ENCODE assay signal across 17 cellular contexts in the genomic region with DNA sequence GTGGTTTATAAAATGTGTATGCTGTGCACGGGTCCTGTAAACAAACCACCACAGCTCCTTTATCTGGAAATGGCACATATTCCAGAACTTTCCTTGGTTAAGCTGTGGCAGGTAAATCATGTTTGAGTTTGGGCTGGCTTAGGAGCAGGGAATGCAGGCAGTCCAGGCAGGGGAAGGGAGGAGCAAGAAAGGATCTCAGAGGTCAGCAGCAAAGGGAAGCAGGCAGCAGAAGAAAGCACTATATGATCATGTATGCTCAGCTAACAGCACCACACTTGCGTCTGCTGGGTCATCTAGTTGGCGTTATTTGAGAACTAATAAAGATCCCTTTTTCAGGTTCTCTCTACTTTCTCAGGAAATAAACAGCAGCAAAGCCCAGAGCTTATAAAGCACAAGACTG. TPM values are rescaled to one million over a fixed set of nuclear protein-coding genes. Genes with fewer than 3 reads are reported as not detected.
DNase-seq lines count a peak whose midpoint lies in the region; ATAC-seq and TF ChIP-seq lines count a peak whose summit lies in the region.
"Had no signal": no experiment of that assay in that cellular context is flagged by ENCODE, and none has a peak within 500 bp of the region (broad histone marks: within the 10 kb centered on the region; RNA-seq: fewer than 3 reads in every experiment).

No MANE protein-coding gene starts in this region.

- peak overlapping the region; percentile 28 to 43 for H3K27ac ChIP-seq in mucosa of rectum (ENCODE audit: low read depth in 2 of 2, low read length in 2 of 2)
- H3K27ac ChIP-seq: SK-N-MC had no signal

- no peak for DNase-seq in activated CD4-positive, alpha-beta T cell treated with anti-CD3 and anti-CD28 coated beads, Interleukin-2, amount 10 ng/mL, durations not matched to agents 7 days and 5 days
- no peak for DNase-seq in activated CD4-positive, alpha-beta T cell treated with anti-CD3 and anti-CD28 coated beads for 1 hour
- DNase-seq in NCI-H69 (lab: John Stamatoyannopoulos, UW) = peak; percentile 82
- no peak for DNase-seq in type B pancreatic cell (ENCODE audit: extremely low spot score, unreplicated experiment)
- no peak for DNase-seq in left lobe of liver (ENCODE audit: low spot score)
- DNase-seq in T-helper 2 cell treated with Interferon-gamma antibody and Interleukin-4, amounts not matched to agents 5 μg/mL and 100 μg/mL, for 36 hours (ENCODE audit: low spot score) = no peak
- DNase-seq: CD4-positive, alpha-beta T cell; DMS79; NCI-H1105 treated with DMSO at 0.1 percent for 48 hours; NCI-H1930; NCI-H2171 treated with DMSO at 0.1 percent for 48 hours had no signal

- H3K4me3 ChIP-seq in mucosa of rectum (ENCODE audit: low read length in 2 of 2) = no peak overlapping the region
- H3K4me3 ChIP-seq: HAP-1, SK-N-MC had no signal

- H3K36me3 Mint-ChIP-seq in activated CD4-positive, alpha-beta T cell treated with anti-CD3 and anti-CD28 coated beads, Interleukin-2, amount 10 ng/mL, durations not matched to agents 7 days and 5 days (ENCODE audit: low read depth) = no peaks in the 10 kb centered on the region
- H3K36me3 Mint-ChIP-seq in type B pancreatic cell = no peaks in the 10 kb centered on the region
- no peaks in the 10 kb centered on the region for H3K36me3 Mint-ChIP-seq in T-helper 2 cell treated with Interferon-gamma antibody and Interleukin-4, amounts not matched to agents 5 μg/mL and 100 μg/mL, for 36 hours (ENCODE audit: low read depth)
- H3K36me3 Mint-ChIP-seq: IgD-negative memory B cell had no signal

- no peaks in the 10 kb centered on the region for H3K36me3 ChIP-seq in mucosa of rectum (ENCODE audit: control insufficient read depth in 2 of 2, insufficient read depth in 2 of 2, low read length in 2 of 2)
- H3K36me3 ChIP-seq: HAP-1 had no signal

- no peaks in the 10 kb centered on the region for H3K9me3 Mint-ChIP-seq in activated CD4-positive, alpha-beta T cell treated with anti-CD3 and anti-CD28 coated beads, Interleukin-2, amount 10 ng/mL, durations not matched to agents 7 days and 5 days
- no peaks in the 10 kb centered on the region for H3K9me3 Mint-ChIP-seq in type B pancreatic cell
- H3K9me3 Mint-ChIP-seq in T-helper 2 cell treated with Interferon-gamma antibody and Interleukin-4, amounts not matched to agents 5 μg/mL and 100 μg/mL, for 36 hours = no peaks in the 10 kb centered on the region
- H3K9me3 Mint-ChIP-seq: CD4-positive, alpha-beta T cell; IgD-negative memory B cell had no signal

- POLR2A ChIA-PET in activated CD4-positive, alpha-beta T cell treated with anti-CD3 and anti-CD28 coated beads, Interleukin-2, amount 10 ng/mL, durations not matched to agents 7 days and 5 days (lab: Charles Lee) = no interaction called here

- H3K4me1 ChIP-seq in mucosa of rectum (ENCODE audit: control insufficient read depth in 2 of 2, insufficient read depth in 2 of 2, low read length in 2 of 2) = peaks cover 0 to 9% of the 10 kb centered on the region in 2 donors
- H3K4me1 ChIP-seq: HAP-1 had no signal

- H3K9me3 ChIP-seq in mucosa of rectum (ENCODE audit: control insufficient read depth in 2 of 2, low read length in 2 of 2) = no peaks in the 10 kb centered on the region
- H3K9me3 ChIP-seq: HAP-1 had no signal

- peak overlapping the region; percentile 6 for H3K27ac Mint-ChIP-seq in activated CD4-positive, alpha-beta T cell treated with anti-CD3 and anti-CD28 coated beads, Interleukin-2, amount 10 ng/mL, durations not matched to agents 7 days and 5 days
- peak overlapping the region; percentile 8 for H3K27ac Mint-ChIP-seq in type B pancreatic cell
- H3K27ac Mint-ChIP-seq in T-helper 2 cell treated with Interferon-gamma antibody and Interleukin-4, amounts not matched to agents 5 μg/mL and 100 μg/mL, for 36 hours = no peak overlapping the region
- H3K27ac Mint-ChIP-seq: CD4-positive, alpha-beta T cell; IgD-negative memory B cell had no signal

- H3K4me1 Mint-ChIP-seq in activated CD4-positive, alpha-beta T cell treated with anti-CD3 and anti-CD28 coated beads, Interleukin-2, amount 10 ng/mL, durations not matched to agents 7 days and 5 days = no peaks in the 10 kb centered on the region
- no peaks in the 10 kb centered on the region for H3K4me1 Mint-ChIP-seq in type B pancreatic cell (ENCODE audit: unreplicated experiment)
- H3K4me1 Mint-ChIP-seq in T-helper 2 cell treated with Interferon-gamma antibody and Interleukin-4, amounts not matched to agents 5 μg/mL and 100 μg/mL, for 36 hours (ENCODE audit: low read depth) = peaks cover under 1% of the 10 kb centered on the region
- H3K4me1 Mint-ChIP-seq: IgD-negative memory B cell had no signal

- H3K27me3 Mint-ChIP-seq in activated CD4-positive, alpha-beta T cell treated with anti-CD3 and anti-CD28 coated beads, Interleukin-2, amount 10 ng/mL, durations not matched to agents 7 days and 5 days = peaks cover 18% of the 10 kb centered on the region
- H3K27me3 Mint-ChIP-seq in type B pancreatic cell = peaks cover 10% of the 10 kb centered on the region
- peaks cover 16% of the 10 kb centered on the region for H3K27me3 Mint-ChIP-seq in T-helper 2 cell treated with Interferon-gamma antibody and Interleukin-4, amounts not matched to agents 5 μg/mL and 100 μg/mL, for 36 hours (ENCODE audit: low read depth)

- no peak overlapping the region for H3K4me3 Mint-ChIP-seq in activated CD4-positive, alpha-beta T cell treated with anti-CD3 and anti-CD28 coated beads, Interleukin-2, amount 10 ng/mL, durations not matched to agents 7 days and 5 days
- no peak overlapping the region for H3K4me3 Mint-ChIP-seq in type B pancreatic cell
- no peak overlapping the region for H3K4me3 Mint-ChIP-seq in T-helper 2 cell treated with Interferon-gamma antibody and Interleukin-4, amounts not matched to agents 5 μg/mL and 100 μg/mL, for 36 hours
- H3K4me3 Mint-ChIP-seq: CD4-positive, alpha-beta T cell; IgD-negative memory B cell had no signal

- H3K27me3 ChIP-seq in mucosa of rectum (ENCODE audit: control insufficient read depth in 2 of 2, insufficient read depth in 2 of 2, low read length in 2 of 2) = no peaks in the 10 kb centered on the region

- CTCF ChIA-PET in activated CD4-positive, alpha-beta T cell treated with anti-CD3 and anti-CD28 coated beads, Interleukin-2, amount 10 ng/mL, durations not matched to agents 7 days and 5 days (lab: Charles Lee) = interaction anchor here (1.3 kb wide), 1 partner anchor 13 kb away, joined by 3 read pairs; no protein-coding TSS in a partner anchor

- H3K9ac ChIP-seq in mucosa of rectum (ENCODE audit: low read depth in 1 of 2, low read length in 2 of 2) = no peak overlapping the region

- TF ChIP-seq CTCF in type B pancreatic cell (conservative IDR thresholded peaks at IDR 0.05) = no peak

- no peak for ATAC-seq in left lobe of liver
- ATAC-seq: Panc1, Right ventricle myocardium inferior had no signal

RNA-seq across cellular contexts. Expression of a gene that starts 7.8 kb away (rescaled TPM):
- 1 to 10 TPM in 1 of 2 experiments, under 1 TPM in 1; 0.89 to 1.5 TPM for total RNA-seq in activated CD4-positive, alpha-beta T cell treated with anti-CD3 and anti-CD28 coated beads, Interleukin-2, amount 10 ng/mL, durations not matched to agents 7 days and 5 days
- total RNA-seq in type B pancreatic cell (ENCODE audit: low replicate concordance) = 9.8 and 14.9 TPM in 2 replicates
- total RNA-seq in left lobe of liver = 1.9 TPM
